Comparison of ENCODE assay signal across 9 cellular contexts in the genomic region with DNA sequence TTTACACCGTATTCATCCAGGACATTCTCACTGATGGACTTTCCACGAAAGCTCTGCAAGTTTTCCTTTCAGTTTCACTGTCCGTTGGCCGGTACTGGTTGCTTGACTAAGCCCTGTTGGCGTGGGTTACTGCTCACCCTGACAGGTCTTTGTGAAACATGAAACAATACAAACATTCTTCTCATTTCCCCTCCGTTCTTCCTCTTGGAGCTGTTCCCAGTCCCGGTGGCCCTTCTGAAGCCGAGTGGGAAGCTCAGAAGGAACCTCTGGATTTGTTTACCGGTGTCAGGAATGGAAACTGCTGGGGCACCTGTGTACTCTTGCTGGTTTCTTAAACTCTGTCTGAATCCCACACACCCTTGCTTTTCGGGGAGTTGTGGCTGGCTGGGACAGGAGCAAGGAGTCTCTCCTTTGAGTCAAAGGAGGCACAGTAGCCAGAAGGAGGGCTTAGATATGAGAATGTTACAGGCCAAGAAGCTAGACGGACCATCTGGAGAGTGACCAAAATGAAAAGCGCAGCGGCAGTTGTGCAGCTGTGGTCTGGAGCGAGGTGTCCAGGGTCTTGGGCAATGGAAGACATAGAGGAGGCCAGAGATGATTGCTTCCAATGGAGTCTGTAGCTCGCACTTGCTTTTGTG. TPM values are rescaled to one million over a fixed set of nuclear protein-coding genes. Genes with fewer than 3 reads are reported as not detected.
DNase-seq lines count a peak whose midpoint lies in the region; TF ChIP-seq lines count a peak whose summit lies in the region.
"Had no signal": no experiment of that assay in that cellular context is flagged by ENCODE, and none has a peak within 500 bp of the region (broad histone marks: within the 10 kb centered on the region; RNA-seq: fewer than 3 reads in every experiment).

No MANE protein-coding gene starts in this region.

- peaks cover 8% of the 10 kb centered on the region for H3K4me1 Mint-ChIP-seq in HFFc6 (ENCODE audit: low read depth)

- H3K27ac Mint-ChIP-seq in HFFc6 = peak overlapping the region; percentile 41

- WGBS in tibial nerve, 2 donors = 30 to 34% methylated on average over 14 to 15 of the region's 15 CpGs

- peak overlapping the region in 3 of 4 donors; percentile 64 to 80 (median 80) for H3K27ac ChIP-seq in tibial nerve

- DNase-seq in SIG-M5 treated with dmso at 0.1 percent for 504 hours (lab: John Stamatoyannopoulos, UW; ENCODE audit: unreplicated experiment) (peak; percentile 47), SIG-M5 (lab: John Stamatoyannopoulos, UW) (no peak), HFFc6 (peak; percentile 23), NCI-H774 (lab: John Stamatoyannopoulos, UW) (peak; percentile 9), dedifferentiated amniotic fluid mesenchymal stem cell (ENCODE audit: extremely low spot score) (peak; percentile 68), lung microvascular endothelial cell (ENCODE audit: low read depth in 2 of 2) (peak; percentile 95 to 96), tibial nerve (ENCODE audit: low spot score in 2 of 2) (peak; percentile 22 to 64), NCI-H1436 treated with DMSO at 0.1 percent for 48 hours (lab: John Stamatoyannopoulos, UW) (no peak)

- H3K4me3 ChIP-seq in tibial nerve = peak overlapping the region in 3 of 4 donors; percentile 27 to 43 (median 37)

- peaks cover 0 to 22% (median 10%) of the 10 kb centered on the region in 4 donors for H3K4me1 ChIP-seq in tibial nerve

- H3K9me3 Mint-ChIP-seq in HFFc6 = no peaks in the 10 kb centered on the region

- no peaks in the 10 kb centered on the region for H3K36me3 Mint-ChIP-seq in HFFc6 (ENCODE audit: low read depth)

- no peak for TF ChIP-seq POLR2A in tibial nerve (IDR thresholded peaks at IDR 0.05)

- peak in 1 of 2 donors; percentile 55 for TF ChIP-seq EP300 in tibial nerve (IDR thresholded peaks at IDR 0.05)

- no peaks in the 10 kb centered on the region for H3K36me3 ChIP-seq in tibial nerve

- H3K9me3 ChIP-seq in tibial nerve = no peaks in the 10 kb centered on the region

- H3K27me3 ChIP-seq in tibial nerve = no peaks in the 10 kb centered on the region

- H3K4me3 Mint-ChIP-seq in HFFc6 = peak overlapping the region; percentile 81

- TF ChIP-seq CTCF in HFFc6 (IDR thresholded peaks at IDR 0.05) = no peak
- TF ChIP-seq CTCF in tibial nerve (IDR thresholded peaks at IDR 0.05) = no peak

- H3K27me3 Mint-ChIP-seq in HFFc6 (ENCODE audit: insufficient read depth) = peaks cover 17% of the 10 kb centered on the region

RNA-seq across cellular contexts. Expression of a gene that starts 45.7 kb away (rescaled TPM):
- total RNA-seq in HFFc6 (2021; fragmentation: NEBNext Ultra II Directional; extraction: Animal tissue kit (Norgen Biotek cat#: 25700)) = not detected
- not detected in 2 replicates for total RNA-seq in lung microvascular endothelial cell
- not detected for total RNA-seq in tibial nerve
- total RNA-seq: frontal cortex had no signal

Comparison
In these comparisons a context has a peak if more than half of its experiments do, and no peak if none do; other contexts are left out.
1. DNase-seq: peak in SIG-M5 treated with dmso at 0.1 percent for 504 hours (single experiment), HFFc6 (single experiment), NCI-H774 (single experiment), dedifferentiated amniotic fluid mesenchymal stem cell (single experiment), lung microvascular endothelial cell (2 of 2) and tibial nerve (2 of 2); none in SIG-M5 (single experiment) and NCI-H1436 treated with DMSO at 0.1 percent for 48 hours (single experiment).